ENCODE assay signal across 33 cellular contexts in the genomic region with DNA sequence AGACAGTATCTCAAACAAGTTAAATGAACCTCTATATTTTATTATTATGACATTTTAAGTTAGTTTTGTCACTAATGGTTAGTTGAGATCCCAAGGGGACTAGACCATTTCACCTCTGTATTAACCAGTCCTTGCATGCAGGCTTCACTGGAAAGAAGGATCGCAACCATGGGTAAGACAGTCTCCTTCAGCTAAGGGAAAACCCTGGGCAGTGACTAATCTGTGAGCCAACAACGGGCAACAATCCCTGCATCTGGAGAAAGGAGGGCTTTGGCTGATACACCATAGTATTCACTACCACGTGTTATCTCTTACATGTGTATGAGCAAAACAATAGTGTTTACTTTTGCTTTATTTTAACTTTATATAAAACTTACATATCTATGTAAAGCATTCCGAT.
DNase-seq lines count a peak whose midpoint lies in the region; FAIRE-seq and TF ChIP-seq lines count a peak whose summit lies in the region.
"Had no signal": no experiment of that assay in that cellular context is flagged by ENCODE, and none has a peak within 500 bp of the region (broad histone marks: within the 10 kb centered on the region; RNA-seq: fewer than 3 reads in every experiment).

No MANE protein-coding gene starts in this region.

- no peaks in the 10 kb centered on the region for H3K4me1 Mint-ChIP-seq in CD4-positive, alpha-beta memory T cell
- H3K4me1 Mint-ChIP-seq: activated naive CD8-positive, alpha-beta T cell treated with anti-CD3 and anti-CD28 coated beads, Interleukin-2, amount 10 ng/mL, durations not matched to agents 7 days and 5 days; immature natural killer cell; stimulated activated effector memory CD8-positive, alpha-beta T cell treated with anti-CD3 and anti-CD28 coated beads, Interleukin-12 subunit alpha, Interleukin-12 subunit beta, amount 100 ng/mL, for 72 hours had no signal

- peak; percentile 29 for FAIRE-seq in D721Med (lab: Jason Lieb, UNC)
- FAIRE-seq: colon had no signal

- TF ChIP-seq CTCF in D721Med (IDR thresholded peaks at IDR 0.05; ENCODE audit: insufficient read depth, missing control alignments) = no peak
- no peak for TF ChIP-seq CTCF in fibroblast of mammary gland (conservative IDR thresholded peaks at IDR 0.05; ENCODE audit: control insufficient read depth, insufficient read depth, low read depth, low read length)

- H3K27me3 Mint-ChIP-seq in CD4-positive, alpha-beta memory T cell = no peaks in the 10 kb centered on the region
- H3K27me3 Mint-ChIP-seq: activated naive CD8-positive, alpha-beta T cell treated with anti-CD3 and anti-CD28 coated beads, Interleukin-2, amount 10 ng/mL, durations not matched to agents 7 days and 5 days had no signal

- POLR2A ChIA-PET in CD4-positive, alpha-beta memory T cell (lab: Charles Lee; ENCODE audit: partially characterized antibody) = no interaction called here

- DNase-seq in D721Med (ENCODE audit: insufficient read length, low spot score) (no peak), HPDE6-E6E7 (ENCODE audit: extremely low spot score) (peak; percentile 19), amniotic epithelial cell (ENCODE audit: low read depth) (peak; percentile 54), fibroblast of mammary gland (ENCODE audit: low read depth) (peak; percentile 77), T-helper 1 cell (no peak), NOMO-1 (lab: John Stamatoyannopoulos, UW; ENCODE audit: unreplicated experiment in 2 of 2) (no peak), SK-N-DZ (ENCODE audit: low spot score) (no peak)
- no peak for DNase-seq in CD4-positive, alpha-beta memory T cell
- DNase-seq: activated CD4-positive, alpha-beta T cell treated with anti-CD3 and anti-CD28 coated beads for 4 hours; activated gamma-delta T cell; activated naive CD8-positive, alpha-beta T cell treated with anti-CD3 and anti-CD28 coated beads, Interleukin-2, amount 10 ng/mL, durations not matched to agents 7 days and 5 days; activated T-cell treated with anti-CD3 and anti-CD28 coated beads, Interleukin-2, amount 50 U/mL, for 1 hour; body of pancreas; COR-L47; DMS79; effector CD4-positive, alpha-beta T cell; hypothalamus; immature natural killer cell; mesendoderm; NCI-H1092 treated with DMSO at 0.1 percent for 48 hours; NCI-H187 treated with DMSO at 0.1 percent for 48 hours; NCI-H526; Peyer's patch; stimulated activated CD4-positive, alpha-beta T cell treated with anti-CD3 and anti-CD28 coated beads, Interleukin-4, amount 100 ng/mL, for 1 hour; substantia nigra; upper lobe of left lung had no signal

- H3K4me3 ChIP-seq in fibroblast of mammary gland (ENCODE audit: control insufficient read depth, low read depth, low read length) = no peak overlapping the region
- H3K4me3 ChIP-seq in CD4-positive, alpha-beta memory T cell (ENCODE audit: low read length in 2 of 2) = no peak overlapping the region
- H3K4me3 ChIP-seq: BLaER1, body of pancreas, neural progenitor cell, Peyer's patch, right atrium auricular region, SJSA1, upper lobe of left lung had no signal

- no peaks in the 10 kb centered on the region for H3K36me3 ChIP-seq in CD4-positive, alpha-beta memory T cell (ENCODE audit: insufficient read depth, low read length)
- H3K36me3 ChIP-seq: BLaER1, neural progenitor cell, Peyer's patch, right atrium auricular region, SJSA1, upper lobe of left lung had no signal

- H3K27me3 ChIP-seq in CD4-positive, alpha-beta memory T cell (ENCODE audit: insufficient read depth, low read length) = no peaks in the 10 kb centered on the region
- H3K27me3 ChIP-seq: BLaER1, body of pancreas, neural progenitor cell, Peyer's patch, right atrium auricular region, SJSA1, upper lobe of left lung had no signal

- intact Hi-C loops in CD4-positive, alpha-beta memory T cell (cut with micrococcal nuclease) = no loop called here

- H3K27ac Mint-ChIP-seq in CD4-positive, alpha-beta memory T cell = no peak overlapping the region
- H3K27ac Mint-ChIP-seq: activated naive CD8-positive, alpha-beta T cell treated with anti-CD3 and anti-CD28 coated beads, Interleukin-2, amount 10 ng/mL, durations not matched to agents 7 days and 5 days; immature natural killer cell; neural progenitor cell; stimulated activated effector memory CD8-positive, alpha-beta T cell treated with anti-CD3 and anti-CD28 coated beads, Interleukin-12 subunit alpha, Interleukin-12 subunit beta, amount 100 ng/mL, for 72 hours; T-helper 1 cell treated with Interleukin-12 subunit alpha and Interleukin-12 subunit beta and Interleukin-4 antibody, amounts not matched to agents 30 μg/mL and 1 μg/mL, for 36 hours had no signal

- H3K4me1 ChIP-seq in CD4-positive, alpha-beta memory T cell (ENCODE audit: insufficient read depth, low read length) = no peaks in the 10 kb centered on the region
- H3K4me1 ChIP-seq: BLaER1, body of pancreas, Peyer's patch, right atrium auricular region, SJSA1, upper lobe of left lung had no signal

- H3K9me3 Mint-ChIP-seq in CD4-positive, alpha-beta memory T cell = peaks cover 3 to 15% (median 6%) of the 10 kb centered on the region in 8 donors

- CTCF ChIA-PET in CD4-positive, alpha-beta memory T cell (lab: Charles Lee; ENCODE audit: partially characterized antibody) = no interaction called here

- H3K36me3 Mint-ChIP-seq in CD4-positive, alpha-beta memory T cell = no peaks in the 10 kb centered on the region
- H3K36me3 Mint-ChIP-seq: activated naive CD8-positive, alpha-beta T cell treated with anti-CD3 and anti-CD28 coated beads, Interleukin-2, amount 10 ng/mL, durations not matched to agents 7 days and 5 days; immature natural killer cell; neural progenitor cell; stimulated activated effector memory CD8-positive, alpha-beta T cell treated with anti-CD3 and anti-CD28 coated beads, Interleukin-12 subunit alpha, Interleukin-12 subunit beta, amount 100 ng/mL, for 72 hours had no signal

- H3K9me3 ChIP-seq in CD4-positive, alpha-beta memory T cell (ENCODE audit: control insufficient read depth in 1 of 2, low read length in 2 of 2) = no peaks in the 10 kb centered on the region
- H3K9me3 ChIP-seq: BLaER1, body of pancreas, Peyer's patch, right atrium auricular region had no signal

- no peak overlapping the region for H3K27ac ChIP-seq in CD4-positive, alpha-beta memory T cell (ENCODE audit: low read depth, low read length)
- H3K27ac ChIP-seq: BLaER1, body of pancreas, neural progenitor cell, Peyer's patch, right atrium auricular region, SJSA1, upper lobe of left lung had no signal

- no peak overlapping the region for H3K4me3 Mint-ChIP-seq in CD4-positive, alpha-beta memory T cell
- H3K4me3 Mint-ChIP-seq: activated naive CD8-positive, alpha-beta T cell treated with anti-CD3 and anti-CD28 coated beads, Interleukin-2, amount 10 ng/mL, durations not matched to agents 7 days and 5 days; immature natural killer cell; neural progenitor cell; stimulated activated effector memory CD8-positive, alpha-beta T cell treated with anti-CD3 and anti-CD28 coated beads, Interleukin-12 subunit alpha, Interleukin-12 subunit beta, amount 100 ng/mL, for 72 hours; T-helper 1 cell treated with Interleukin-12 subunit alpha and Interleukin-12 subunit beta and Interleukin-4 antibody, amounts not matched to agents 30 μg/mL and 1 μg/mL, for 36 hours had no signal

Comparison
In these comparisons a context has a peak if more than half of its experiments do, and no peak if none do; other contexts are left out.
1. DNase-seq: peak in HPDE6-E6E7 (single experiment), amniotic epithelial cell (single experiment) and fibroblast of mammary gland (single experiment); none in D721Med (single experiment), CD4-positive, alpha-beta memory T cell (0 of 5), T-helper 1 cell (0 of 5), NOMO-1 (0 of 2) and SK-N-DZ (single experiment).